ENCODE assay signal across 21 cellular contexts in genomic region chr12:92261071-92261470, GRCh38.
DNase-seq lines count a peak whose midpoint lies in the region; ATAC-seq and TF ChIP-seq lines count a peak whose summit lies in the region.
"Had no signal": no experiment of that assay in that cellular context is flagged by ENCODE, and none has a peak within 500 bp of the region (broad histone marks: within the 10 kb centered on the region; RNA-seq: fewer than 3 reads in every experiment).

No MANE protein-coding gene starts in this region.

- no peak overlapping the region for H2BK12ac ChIP-seq in trophoblast cell (ENCODE audit: low read length)

- H3K4me3 ChIP-seq in trophoblast cell (ENCODE audit: low read depth, low read length) (no peak overlapping the region), aorta (ENCODE audit: low read length in 2 of 2) (no peak overlapping the region)
- H3K4me3 ChIP-seq: BLaER1 treated with 17β-estradiol and CSF1 and Interleukin-3, amounts not matched to agents 10 nM and 100 nM; MG63; Peyer's patch; SK-N-MC had no signal

- no peaks in the 10 kb centered on the region for H3K36me3 ChIP-seq in trophoblast cell (ENCODE audit: control insufficient read depth in 1 of 2, insufficient read depth in 2 of 2, low read length in 2 of 2)
- no peaks in the 10 kb centered on the region for H3K36me3 ChIP-seq in aorta (ENCODE audit: control insufficient read depth in 1 of 2, insufficient read depth in 2 of 2, low read length in 1 of 2)
- H3K36me3 ChIP-seq: BLaER1 treated with 17β-estradiol and CSF1 and Interleukin-3, amounts not matched to agents 10 nM and 100 nM; MG63; Peyer's patch had no signal

- DNase-seq in COR-L47 (lab: John Stamatoyannopoulos, UW), result peak; percentile 4
- peak; percentile 21 for DNase-seq in NCI-H1048 (lab: John Stamatoyannopoulos, UW)
- DNase-seq in activated B cell treated with CpG ODN at 0.5 μM for 24 hours, result no peak
- DNase-seq in memory B cell (ENCODE audit: low spot score in 2 of 2), result no peak
- DNase-seq in trophoblast cell, result no peak
- DNase-seq in SW480 (ENCODE audit: low spot score), result no peak
- DNase-seq in aorta, result no peak
- DNase-seq: CD4-positive, alpha-beta T cell; KG1; MG63; NCI-H1694; NCI-H2081; NCI-H2227 treated with DMSO at 0.1 percent for 48 hours; NCI-H82; Peyer's patch; SIG-M5 had no signal

- H3K27ac Mint-ChIP-seq in activated B cell treated with CpG ODN at 0.5 μM for 24 hours (no peak overlapping the region), memory B cell (no peak overlapping the region)
- H3K27ac Mint-ChIP-seq: CD4-positive, alpha-beta T cell; T-helper 1 cell treated with Interleukin-12 subunit alpha and Interleukin-12 subunit beta and Interleukin-4 antibody, amounts not matched to agents 30 μg/mL and 1 μg/mL, for 36 hours had no signal

- no peak for TF ChIP-seq CTCF in activated B cell treated with CpG ODN at 0.5 μM for 24 hours (IDR thresholded peaks at IDR 0.05)

- no peak overlapping the region for H3K27ac ChIP-seq in trophoblast cell (ENCODE audit: low read depth, low read length)
- no peak overlapping the region for H3K27ac ChIP-seq in aorta (ENCODE audit: low read depth in 1 of 2, low read length in 2 of 2)
- H3K27ac ChIP-seq: BLaER1 treated with 17β-estradiol and CSF1 and Interleukin-3, amounts not matched to agents 10 nM and 100 nM; Peyer's patch; SK-N-MC had no signal

- CTCF ChIA-PET in activated B cell treated with CpG ODN at 0.5 μM for 24 hours (lab: Charles Lee), result interaction anchor here (1.2 kb wide), 1 partner anchor 147 kb away, joined by 3 read pairs; no protein-coding TSS in a partner anchor

- no peaks in the 10 kb centered on the region for H3K4me1 ChIP-seq in trophoblast cell (ENCODE audit: control insufficient read depth in 1 of 2, insufficient read depth in 2 of 2, low read length in 2 of 2)
- no peaks in the 10 kb centered on the region for H3K4me1 ChIP-seq in aorta (ENCODE audit: control insufficient read depth in 1 of 2, insufficient read depth in 2 of 2, low read length in 2 of 2)
- H3K4me1 ChIP-seq: Peyer's patch had no signal

- no peak overlapping the region for H3K23ac ChIP-seq in trophoblast cell (ENCODE audit: low read length)

- no peak overlapping the region for H3K4me2 ChIP-seq in trophoblast cell (ENCODE audit: low read length)
- H3K4me2 ChIP-seq: BLaER1 treated with 17β-estradiol and CSF1 and Interleukin-3, amounts not matched to agents 10 nM and 100 nM had no signal

- H3K4me3 Mint-ChIP-seq in activated B cell treated with CpG ODN at 0.5 μM for 24 hours, result no peak overlapping the region
- H3K4me3 Mint-ChIP-seq in memory B cell, result no peak overlapping the region
- H3K4me3 Mint-ChIP-seq: CD4-positive, alpha-beta T cell; T-helper 1 cell treated with Interleukin-12 subunit alpha and Interleukin-12 subunit beta and Interleukin-4 antibody, amounts not matched to agents 30 μg/mL and 1 μg/mL, for 36 hours had no signal

- H4K91ac ChIP-seq in trophoblast cell (ENCODE audit: low read depth, low read length), result no peak overlapping the region

- H3K4me1 Mint-ChIP-seq in activated B cell treated with CpG ODN at 0.5 μM for 24 hours, result peaks cover 24% of the 10 kb centered on the region
- H3K4me1 Mint-ChIP-seq in memory B cell, result peaks cover 17% of the 10 kb centered on the region

- no peaks in the 10 kb centered on the region for H3K9me3 ChIP-seq in trophoblast cell (ENCODE audit: insufficient read depth, low read depth, low read length)
- H3K9me3 ChIP-seq in aorta (ENCODE audit: control insufficient read depth, low read length), result no peaks in the 10 kb centered on the region
- H3K9me3 ChIP-seq: BLaER1 treated with 17β-estradiol and CSF1 and Interleukin-3, amounts not matched to agents 10 nM and 100 nM; MG63; Peyer's patch had no signal

- H3K18ac ChIP-seq in trophoblast cell (ENCODE audit: low read length), result no peak overlapping the region

- H3K9me3 Mint-ChIP-seq in activated B cell treated with CpG ODN at 0.5 μM for 24 hours, result no peaks in the 10 kb centered on the region
- no peaks in the 10 kb centered on the region for H3K9me3 Mint-ChIP-seq in memory B cell
- H3K9me3 Mint-ChIP-seq: CD4-positive, alpha-beta T cell; T-helper 1 cell treated with Interleukin-12 subunit alpha and Interleukin-12 subunit beta and Interleukin-4 antibody, amounts not matched to agents 30 μg/mL and 1 μg/mL, for 36 hours had no signal

- H3K9ac ChIP-seq in trophoblast cell (ENCODE audit: low read length), result no peak overlapping the region
- H3K9ac ChIP-seq: BLaER1 treated with 17β-estradiol and CSF1 and Interleukin-3, amounts not matched to agents 10 nM and 100 nM had no signal

- H3K4ac ChIP-seq in trophoblast cell (ENCODE audit: low read depth, low read length), result no peak overlapping the region

- intact Hi-C loops in activated B cell treated with CpG ODN at 0.5 μM for 24 hours (cut with micrococcal nuclease), result no loop called here
- intact Hi-C loops in aorta (cut with DNase I), result no loop called here

- no peak overlapping the region for H4K8ac ChIP-seq in trophoblast cell (ENCODE audit: low read depth, low read length)

- no CpG with 5 or more reads among the region's 3 CpGs for WGBS in trophoblast cell (ENCODE audit: extremely low coverage, insufficient coverage, insufficient read length)
- WGBS in aorta, 2 donors, result 88 to 97% methylated on average over 3 of the region's 3 CpGs

- H3K36me3 Mint-ChIP-seq in activated B cell treated with CpG ODN at 0.5 μM for 24 hours (ENCODE audit: low read depth) (no peaks in the 10 kb centered on the region), memory B cell (peaks cover 4% of the 10 kb centered on the region)

- H2BK5ac ChIP-seq in trophoblast cell (ENCODE audit: low read depth, low read length, poor library complexity), result no peak overlapping the region

- H2BK120ac ChIP-seq in trophoblast cell (ENCODE audit: insufficient read depth, low read length, poor library complexity), result no peak overlapping the region

- H4K12ac ChIP-seq in trophoblast cell (ENCODE audit: low read depth, low read length), result no peak overlapping the region

- H3K14ac ChIP-seq in trophoblast cell (ENCODE audit: low read length), result no peak overlapping the region

- POLR2A ChIA-PET in activated B cell treated with CpG ODN at 0.5 μM for 24 hours (lab: Charles Lee), result interaction anchor here (1.3 to 1.9 kb wide), 2 partner anchors 103 to 115 kb away, joined by 3 to 10 read pairs; partner anchors contain the start of gene BTG1

- no peaks in the 10 kb centered on the region for H3K27me3 Mint-ChIP-seq in activated B cell treated with CpG ODN at 0.5 μM for 24 hours
- H3K27me3 Mint-ChIP-seq in memory B cell, result no peaks in the 10 kb centered on the region
- H3K27me3 Mint-ChIP-seq: CD4-positive, alpha-beta T cell had no signal

- ATAC-seq in activated B cell treated with CpG ODN at 0.5 μM for 24 hours (ENCODE audit: low read depth), result peak; percentile 28
- ATAC-seq in memory B cell (ENCODE audit: low read depth), result peak; percentile 76
- no peak for ATAC-seq in HG03045 (IDR thresholded peaks at IDR 0.05; ENCODE audit: unreplicated experiment)
- ATAC-seq in aorta (ENCODE audit: low FRiP score), result no peak
- ATAC-seq: HCT116 had no signal

- H2AFZ ChIP-seq in trophoblast cell (ENCODE audit: insufficient read depth, low read length, poor library complexity), result no peak overlapping the region

- H2AK5ac ChIP-seq in trophoblast cell (ENCODE audit: low read length), result no peak overlapping the region

- H3K27me3 ChIP-seq in trophoblast cell (ENCODE audit: insufficient read depth, low read length) (no peaks in the 10 kb centered on the region), aorta (ENCODE audit: control insufficient read depth in 1 of 2, insufficient read depth in 2 of 2, low read length in 1 of 2) (peaks cover 0 to 2% of the 10 kb centered on the region in 2 donors)
- H3K27me3 ChIP-seq: BLaER1 treated with 17β-estradiol and CSF1 and Interleukin-3, amounts not matched to agents 10 nM and 100 nM; MG63; Peyer's patch had no signal

- no peaks in the 10 kb centered on the region for H3K79me2 ChIP-seq in trophoblast cell (ENCODE audit: control insufficient read depth, insufficient read depth, low read length, poor library complexity)

- no peaks in the 10 kb centered on the region for H3K79me1 ChIP-seq in trophoblast cell (ENCODE audit: low read length)

Comparison
In these comparisons a context has a peak if more than half of its experiments do, and no peak if none do; other contexts are left out.
1. DNase-seq: peak in COR-L47 (single experiment) and NCI-H1048 (single experiment); none in activated B cell treated with CpG ODN at 0.5 μM for 24 hours (single experiment), memory B cell (0 of 2), trophoblast cell (0 of 2), SW480 (single experiment) and aorta (0 of 2).
2. ATAC-seq: peak in activated B cell treated with CpG ODN at 0.5 μM for 24 hours (single experiment) and memory B cell (single experiment); none in HG03045 (single experiment) and aorta (single experiment).